ENCODE assay signal across 24 cellular contexts in genomic region chr13:48487968-48488367, GRCh38. TPM values are rescaled to one million over a fixed set of nuclear protein-coding genes. Genes with fewer than 3 reads are reported as not detected.
DNase-seq lines count a peak whose midpoint lies in the region; ATAC-seq and TF ChIP-seq lines count a peak whose summit lies in the region.
"Had no signal": no experiment of that assay in that cellular context is flagged by ENCODE, and none has a peak within 500 bp of the region (broad histone marks: within the 10 kb centered on the region; RNA-seq: fewer than 3 reads in every experiment).

No MANE protein-coding gene starts in this region.

- H3K4me1 ChIP-seq in DND-41 (ENCODE audit: insufficient read depth, low read length) (peaks cover 63% of the 10 kb centered on the region), OCI-LY3 (ENCODE audit: low read length) (peaks cover 57% of the 10 kb centered on the region), breast epithelium (no peaks in the 10 kb centered on the region)

- H2AFZ ChIP-seq in DND-41 (ENCODE audit: low read depth, low read length), result no peak overlapping the region
- no peak overlapping the region for H2AFZ ChIP-seq in OCI-LY3 (ENCODE audit: low read depth, low read length)
- H2AFZ ChIP-seq: GM23338 had no signal

- H3K9me3 Mint-ChIP-seq in activated CD4-positive, alpha-beta T cell treated with anti-CD3 and anti-CD28 coated beads, Interleukin-2, amount 10 ng/mL, durations not matched to agents 7 days and 5 days, result peaks cover 14% of the 10 kb centered on the region
- H3K9me3 Mint-ChIP-seq in activated CD4-positive, alpha-beta T cell treated with anti-CD3 and anti-CD28 coated beads, Interleukin-2, amount 10 ng/mL, durations not matched to agents 24 days and 14 days, result peaks cover 4% of the 10 kb centered on the region
- no peaks in the 10 kb centered on the region for H3K9me3 Mint-ChIP-seq in natural killer cell

- H3K36me3 Mint-ChIP-seq in activated CD4-positive, alpha-beta T cell treated with anti-CD3 and anti-CD28 coated beads, Interleukin-2, amount 10 ng/mL, durations not matched to agents 7 days and 5 days (ENCODE audit: low read depth), result peaks cover 76% of the 10 kb centered on the region
- peaks cover 20% of the 10 kb centered on the region for H3K36me3 Mint-ChIP-seq in activated CD4-positive, alpha-beta T cell treated with anti-CD3 and anti-CD28 coated beads, Interleukin-2, amount 10 ng/mL, durations not matched to agents 24 days and 14 days (ENCODE audit: low read depth)
- no peaks in the 10 kb centered on the region for H3K36me3 Mint-ChIP-seq in natural killer cell

- H4K20me1 ChIP-seq in DND-41 (ENCODE audit: insufficient read depth, low read length) (no peaks in the 10 kb centered on the region), OCI-LY3 (ENCODE audit: insufficient read depth, low read length) (no peaks in the 10 kb centered on the region)

- H3K4me1 Mint-ChIP-seq in activated CD4-positive, alpha-beta T cell treated with anti-CD3 and anti-CD28 coated beads, Interleukin-2, amount 10 ng/mL, durations not matched to agents 7 days and 5 days, result peaks cover 53% of the 10 kb centered on the region
- H3K4me1 Mint-ChIP-seq in activated CD4-positive, alpha-beta T cell treated with anti-CD3 and anti-CD28 coated beads, Interleukin-2, amount 10 ng/mL, durations not matched to agents 24 days and 14 days, result peaks cover 38% of the 10 kb centered on the region
- H3K4me1 Mint-ChIP-seq in natural killer cell, result peaks cover 50 to 53% of the 10 kb centered on the region in 2 donors

- H3K79me2 ChIP-seq in DND-41 (ENCODE audit: insufficient read depth, low read length), result peaks cover 47% of the 10 kb centered on the region
- no peaks in the 10 kb centered on the region for H3K79me2 ChIP-seq in OCI-LY3 (ENCODE audit: low read length)

- H3K27me3 ChIP-seq in DND-41 (ENCODE audit: insufficient read depth, low read length, poor library complexity) (no peaks in the 10 kb centered on the region), OCI-LY3 (ENCODE audit: low read depth, low read length) (no peaks in the 10 kb centered on the region), breast epithelium (no peaks in the 10 kb centered on the region)
- H3K27me3 ChIP-seq: MG63 had no signal

- intact Hi-C loops in activated CD4-positive, alpha-beta T cell treated with anti-CD3 and anti-CD28 coated beads, Interleukin-2, amount 10 ng/mL, durations not matched to agents 24 days and 14 days (cut with micrococcal nuclease), result no loop called here
- intact Hi-C loops in natural killer cell (cut with micrococcal nuclease), result no loop called here
- intact Hi-C loops in breast epithelium (cut with DNase I; ENCODE audit: low total_unique reads), result no loop called here

- peak overlapping the region; percentile 0 for H3K4me3 Mint-ChIP-seq in activated CD4-positive, alpha-beta T cell treated with anti-CD3 and anti-CD28 coated beads, Interleukin-2, amount 10 ng/mL, durations not matched to agents 7 days and 5 days
- H3K4me3 Mint-ChIP-seq in activated CD4-positive, alpha-beta T cell treated with anti-CD3 and anti-CD28 coated beads, Interleukin-2, amount 10 ng/mL, durations not matched to agents 24 days and 14 days, result no peak overlapping the region
- H3K4me3 Mint-ChIP-seq in natural killer cell, result peak overlapping the region; percentile 41
- H3K4me3 Mint-ChIP-seq: GM23338 had no signal

- no peak for DNase-seq in activated CD4-positive, alpha-beta T cell treated with anti-CD3 and anti-CD28 coated beads, Interleukin-2, amount 10 ng/mL, durations not matched to agents 7 days and 5 days
- DNase-seq in activated CD4-positive, alpha-beta T cell treated with anti-CD3 and anti-CD28 coated beads, Interleukin-2, amount 10 ng/mL, durations not matched to agents 24 days and 14 days, result no peak
- DNase-seq in DND-41 (no peak), natural killer cell (no peak), breast epithelium (ENCODE audit: low spot score in 2 of 2) (no peak)
- DNase-seq in activated naive CD4-positive, alpha-beta T cell (lab: John Stamatoyannopoulos, UW), result no peak
- DNase-seq: AML-193, COR-L47, DMS 273 treated with DMSO at 0.1 percent for 48 hours, DMS79 treated with DMSO at 0.1 percent for 48 hours, IMR-90, Kasumi-1, MG63, NCI-H1417, NCI-H187, NCI-H446, NCI-H526, PC-3, Right ventricle myocardium superior had no signal

- H3K4me3 ChIP-seq in DND-41 (ENCODE audit: low read depth in 1 of 2, low read length in 2 of 2) (no peak overlapping the region), OCI-LY3 (ENCODE audit: low read length) (no peak overlapping the region), breast epithelium (no peak overlapping the region)
- H3K4me3 ChIP-seq: GM23338, HAP-1, MG63 had no signal

- CTCF ChIA-PET in activated CD4-positive, alpha-beta T cell treated with anti-CD3 and anti-CD28 coated beads, Interleukin-2, amount 10 ng/mL, durations not matched to agents 7 days and 5 days (lab: Charles Lee), result interaction anchor here (0.6 to 1.1 kb wide), 2 partner anchors 76 to 152 kb away, joined by 3 to 5 read pairs; no protein-coding TSS in a partner anchor

- H3K36me3 ChIP-seq in DND-41 (ENCODE audit: insufficient read depth, low read length), result peaks cover 43% of the 10 kb centered on the region
- peaks cover 53% of the 10 kb centered on the region for H3K36me3 ChIP-seq in OCI-LY3 (replicated peaks; ENCODE audit: low read depth, low read length)
- H3K36me3 ChIP-seq in breast epithelium, result no peaks in the 10 kb centered on the region
- H3K36me3 ChIP-seq: HAP-1 had no signal

- TF ChIP-seq CTCF in DND-41 (IDR thresholded peaks at IDR 0.05; ENCODE audit: borderline replicate concordance, extremely low read depth, low read length, poor library complexity, severe bottlenecking) (no peak), OCI-LY3 (IDR thresholded peaks at IDR 0.05; ENCODE audit: low read depth, low read length) (no peak), natural killer cell (IDR thresholded peaks at IDR 0.05) (no peak), breast epithelium (IDR thresholded peaks at IDR 0.05) (no peak)

- H3K27me3 Mint-ChIP-seq in activated CD4-positive, alpha-beta T cell treated with anti-CD3 and anti-CD28 coated beads, Interleukin-2, amount 10 ng/mL, durations not matched to agents 7 days and 5 days, result no peaks in the 10 kb centered on the region
- no peaks in the 10 kb centered on the region for H3K27me3 Mint-ChIP-seq in activated CD4-positive, alpha-beta T cell treated with anti-CD3 and anti-CD28 coated beads, Interleukin-2, amount 10 ng/mL, durations not matched to agents 24 days and 14 days
- H3K27me3 Mint-ChIP-seq in natural killer cell (ENCODE audit: low read depth in 2 of 2), result no peaks in the 10 kb centered on the region

- peaks cover 4% of the 10 kb centered on the region for H3K9me3 ChIP-seq in DND-41 (ENCODE audit: insufficient read depth, low read length, severe bottlenecking)
- H3K9me3 ChIP-seq in OCI-LY3 (ENCODE audit: insufficient read depth, low read length), result no peaks in the 10 kb centered on the region
- H3K9me3 ChIP-seq in breast epithelium, result no peaks in the 10 kb centered on the region
- H3K9me3 ChIP-seq: HAP-1, MG63 had no signal

- POLR2A ChIA-PET in activated CD4-positive, alpha-beta T cell treated with anti-CD3 and anti-CD28 coated beads, Interleukin-2, amount 10 ng/mL, durations not matched to agents 7 days and 5 days (lab: Charles Lee), result interaction anchor here (0.5 kb wide), 1 partner anchor 74 kb away, joined by 3 read pairs; no protein-coding TSS in a partner anchor

- no peak for ATAC-seq in DND-41 (ENCODE audit: insufficient read depth, low read depth)
- ATAC-seq in natural killer cell, result no peak
- ATAC-seq in HG02571 (IDR thresholded peaks at IDR 0.05; ENCODE audit: unreplicated experiment), result no peak
- ATAC-seq: GM23338, PC-3 had no signal

- H3K4me2 ChIP-seq in DND-41 (ENCODE audit: insufficient read depth, low read length) (peak overlapping the region; percentile 71), OCI-LY3 (ENCODE audit: low read length) (no peak overlapping the region)
- H3K4me2 ChIP-seq: GM23338 had no signal

- no peak for TF ChIP-seq POLR2A in breast epithelium (IDR thresholded peaks at IDR 0.05)

- H3K27ac Mint-ChIP-seq in activated CD4-positive, alpha-beta T cell treated with anti-CD3 and anti-CD28 coated beads, Interleukin-2, amount 10 ng/mL, durations not matched to agents 7 days and 5 days, result no peak overlapping the region
- no peak overlapping the region for H3K27ac Mint-ChIP-seq in activated CD4-positive, alpha-beta T cell treated with anti-CD3 and anti-CD28 coated beads, Interleukin-2, amount 10 ng/mL, durations not matched to agents 24 days and 14 days
- no peak overlapping the region for H3K27ac Mint-ChIP-seq in natural killer cell
- H3K27ac Mint-ChIP-seq: GM23338 had no signal

- H3K9ac ChIP-seq in DND-41 (ENCODE audit: low read depth, low read length), result no peak overlapping the region
- no peak overlapping the region for H3K9ac ChIP-seq in OCI-LY3 (ENCODE audit: low read length)

- H3K27ac ChIP-seq in DND-41 (ENCODE audit: low read length) (no peak overlapping the region), OCI-LY3 (ENCODE audit: low read length) (0 out of 2 replicates have a peak overlapping the region, but pooled peaks have one; percentile 95), breast epithelium (no peak overlapping the region)
- H3K27ac ChIP-seq: C4-2B had no signal

RNA-seq across cellular contexts. Expression of gene RCBTB2, which starts 44.9 kb away (rescaled TPM):
- total RNA-seq in activated CD4-positive, alpha-beta T cell treated with anti-CD3 and anti-CD28 coated beads, Interleukin-2, amount 10 ng/mL, durations not matched to agents 7 days and 5 days, result 10 to 100 TPM; 22.5 to 24.5 TPM
- total RNA-seq in activated CD4-positive, alpha-beta T cell treated with anti-CD3 and anti-CD28 coated beads, Interleukin-2, amount 10 ng/mL, durations not matched to agents 24 days and 14 days, result 1.6 and 1.7 TPM in 2 replicates
- total RNA-seq in natural killer cell (10 to 100 TPM; 21.9 to 27.1 (median 24.2) TPM), breast epithelium (10 to 100 TPM; 10.8 to 16.1 (median 14.9) TPM)
